Comparison of ENCODE assay signal across 19 cellular contexts in the genomic region with DNA sequence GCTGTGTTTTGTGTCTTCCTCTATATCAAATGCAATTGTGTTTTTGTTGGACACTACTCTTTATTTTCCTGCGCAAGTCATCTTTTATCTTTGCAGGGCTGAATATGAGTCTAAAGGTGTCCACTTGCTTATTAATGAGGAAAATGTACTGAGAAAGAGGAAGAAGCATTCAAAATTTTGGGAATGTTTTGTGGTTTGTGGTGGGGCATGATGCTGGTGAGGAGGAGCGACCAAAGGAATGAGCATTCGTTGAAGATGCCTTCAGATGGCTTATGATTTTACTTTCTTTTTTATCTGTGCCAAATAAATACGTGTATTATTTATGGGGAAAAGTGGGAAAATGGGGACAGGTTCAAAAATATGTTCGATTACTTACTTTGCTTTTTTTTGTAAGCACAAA.
"Had no signal": no experiment of that assay in that cellular context is flagged by ENCODE, and none has a peak within 500 bp of the region (broad histone marks: within the 10 kb centered on the region; RNA-seq: fewer than 3 reads in every experiment).

No MANE protein-coding gene starts in this region.

- H3K4me3 Mint-ChIP-seq: activated B cell treated with CpG ODN at 0.5 μM for 24 hours; activated naive CD8-positive, alpha-beta T cell; activated T-cell treated with anti-CD3 and anti-CD28 coated beads, Interleukin-2, amount 50 U/mL, for 72 hours; mesothelial cell of epicardium; natural killer cell treated with Interleukin-12 subunit alpha and Interleukin-12 subunit beta and Interleukin-15 and Interleukin-18, amount 100 ng/mL, for 72 hours had no signal

- H3K4me1 Mint-ChIP-seq: activated B cell treated with CpG ODN at 0.5 μM for 24 hours had no signal

- ATAC-seq: activated T-cell treated with anti-CD3 and anti-CD28 coated beads, Interleukin-2, amount 50 U/mL, for 72 hours; foreskin keratinocyte; heart left ventricle had no signal

- H3K36me3 ChIP-seq: ascending aorta, heart left ventricle, right atrium auricular region, tibial nerve had no signal

- H3K4me3 ChIP-seq: ascending aorta, heart left ventricle, right atrium auricular region, tibial nerve had no signal

- H3K36me3 Mint-ChIP-seq: activated naive CD8-positive, alpha-beta T cell; mesothelial cell of epicardium; natural killer cell treated with Interleukin-12 subunit alpha and Interleukin-12 subunit beta and Interleukin-15 and Interleukin-18, amount 100 ng/mL, for 72 hours had no signal

- H3K27ac Mint-ChIP-seq: activated B cell treated with CpG ODN at 0.5 μM for 24 hours; activated naive CD8-positive, alpha-beta T cell; activated T-cell treated with anti-CD3 and anti-CD28 coated beads, Interleukin-2, amount 50 U/mL, for 72 hours; mesothelial cell of epicardium; natural killer cell treated with Interleukin-12 subunit alpha and Interleukin-12 subunit beta and Interleukin-15 and Interleukin-18, amount 100 ng/mL, for 72 hours had no signal

- H3K27ac ChIP-seq: ascending aorta, heart left ventricle, right atrium auricular region, tibial nerve had no signal

- H3K9me3 ChIP-seq: ascending aorta, heart left ventricle, right atrium auricular region, tibial nerve had no signal

- H3K4me1 ChIP-seq: ascending aorta, heart left ventricle, right atrium auricular region, tibial nerve had no signal

- DNase-seq: activated B cell treated with CpG ODN at 0.5 μM for 24 hours; activated CD4-positive, alpha-beta T cell treated with anti-CD3 and anti-CD28 coated beads for 4 hours; activated CD4-positive, alpha-beta T cell treated with anti-CD3 and anti-CD28 coated beads, Interleukin-2, amount 50 U/mL, for 4 hours; activated naive CD4-positive, alpha-beta T cell; activated T-cell treated with anti-CD3 and anti-CD28 coated beads for 4 hours; activated T-cell treated with anti-CD3 and anti-CD28 coated beads, Interleukin-2, amount 50 U/mL, for 72 hours; central memory CD4-positive, alpha-beta T cell; foreskin keratinocyte; heart left ventricle; hypothalamus; stimulated activated CD4-positive, alpha-beta T cell treated with anti-CD3 and anti-CD28 coated beads, Interleukin-2, amount 100 ng/mL, for 48 hours; stimulated activated naive CD4-positive, alpha-beta T cell treated with Interleukin-2 at 50 U/mL for 16 hours; T-helper 2 cell had no signal

- H3K9me3 Mint-ChIP-seq: activated B cell treated with CpG ODN at 0.5 μM for 24 hours; activated T-cell treated with anti-CD3 and anti-CD28 coated beads, Interleukin-2, amount 50 U/mL, for 72 hours; natural killer cell treated with Interleukin-12 subunit alpha and Interleukin-12 subunit beta and Interleukin-15 and Interleukin-18, amount 100 ng/mL, for 72 hours had no signal

- H3K27me3 ChIP-seq: ascending aorta, foreskin keratinocyte, right atrium auricular region, tibial nerve had no signal
